ENCODE assay signal across 11 cellular contexts in genomic region chr2:64359176-64359891, GRCh38.
DNase-seq lines count a peak whose midpoint lies in the region; ATAC-seq, FAIRE-seq and TF ChIP-seq lines count a peak whose summit lies in the region.
"Had no signal": no experiment of that assay in that cellular context is flagged by ENCODE, and none has a peak within 500 bp of the region (broad histone marks: within the 10 kb centered on the region; RNA-seq: fewer than 3 reads in every experiment).

No MANE protein-coding gene starts in this region.

- H2AFZ ChIP-seq in PC-9 (no peak overlapping the region), mesenchymal stem cell (ENCODE audit: low read depth, low read length) (peak overlapping the region; percentile 67)
- H2AFZ ChIP-seq: neural progenitor cell had no signal

- POLR2A ChIA-PET in PC-9 (lab: Charles Lee; ENCODE audit: unreplicated experiment): interaction anchor here (0.6 kb wide), 1 partner anchor 94 kb away, joined by 3 read pairs; no protein-coding TSS in a partner anchor
- POLR2A ChIA-PET in naive thymus-derived CD8-positive, alpha-beta T cell (lab: Charles Lee): no interaction called here
- POLR2A ChIA-PET in GM10248 (lab: Yijun Ruan, JAX): no interaction called here

- peak overlapping the region; percentile 55 for H3K9ac ChIP-seq in mesenchymal stem cell (ENCODE audit: low read length)
- H3K9ac ChIP-seq: neural progenitor cell had no signal

- H2BK5ac ChIP-seq in mesenchymal stem cell (ENCODE audit: low read depth, low read length, poor library complexity, severe bottlenecking): no peak overlapping the region

- H3K27ac ChIP-seq in PC-9 (peak overlapping the region; percentile 94), mesenchymal stem cell (ENCODE audit: low read length, poor library complexity, severe bottlenecking) (no peak overlapping the region)
- H3K27ac ChIP-seq: neural progenitor cell had no signal

- no peaks in the 10 kb centered on the region for H3K79me1 ChIP-seq in mesenchymal stem cell (replicated peaks; ENCODE audit: low read length, poor library complexity, severe bottlenecking)

- H3K9me3 ChIP-seq in PC-9 (ENCODE audit: insufficient read depth, low read depth): no peaks in the 10 kb centered on the region
- no peaks in the 10 kb centered on the region for H3K9me3 ChIP-seq in mesenchymal stem cell (ENCODE audit: control insufficient read depth, low read length)

- H4K91ac ChIP-seq in mesenchymal stem cell (ENCODE audit: low read length): peak overlapping the region; percentile 66

- H3K18ac ChIP-seq in mesenchymal stem cell (ENCODE audit: low read depth in 1 of 2, low read length in 2 of 2): peak overlapping the region; percentile 33 to 82

- H3K27ac Mint-ChIP-seq in naive thymus-derived CD8-positive, alpha-beta T cell: peak overlapping the region in 1 of 10 donors; percentile 4
- no peak overlapping the region for H3K27ac Mint-ChIP-seq in activated T-helper 2 cell treated with anti-CD3 and anti-CD28 coated beads, Interferon-gamma antibody, Interleukin-2, Interleukin-4, amounts not matched to agents 10 μg/mL and 5 μg/mL and 100 μg/mL, durations not matched to agents 14 hours and 24 hours and 36 hours
- H3K27ac Mint-ChIP-seq: neural progenitor cell had no signal

- H3K4me2 ChIP-seq in PC-9: peak overlapping the region; percentile 77
- H3K4me2 ChIP-seq in mesenchymal stem cell (ENCODE audit: low read length, poor library complexity, severe bottlenecking): no peak overlapping the region
- H3K4me2 ChIP-seq: neural progenitor cell had no signal

- H3K4me3 ChIP-seq in PC-9: peak overlapping the region; percentile 29; the same call in 1 of the 2 replicates
- H3K4me3 ChIP-seq in mesenchymal stem cell (ENCODE audit: insufficient read depth in 1 of 2, low read depth in 1 of 2, low read length in 2 of 2): peak overlapping the region in 1 of 2 experiments; percentile 49
- H3K4me3 ChIP-seq: neural progenitor cell had no signal

- CTCF ChIA-PET in PC-9 (lab: Charles Lee): no interaction called here
- CTCF ChIA-PET in GM10248 (lab: Yijun Ruan, JAX): interaction anchor here (1.1 to 4.3 kb wide), 5 partner anchors 29 to 129 kb away, joined by 3 to 20 read pairs (median 3); no protein-coding TSS in a partner anchor

- H3K4me1 ChIP-seq in PC-9 (replicated peaks; ENCODE audit: insufficient read depth): peaks cover 72% of the 10 kb centered on the region
- H3K4me1 ChIP-seq in mesenchymal stem cell (ENCODE audit: control insufficient read depth, insufficient read depth, low read depth, low read length): peaks cover 26% of the 10 kb centered on the region

- no peak for TF ChIP-seq POLR2A in GM12891 (IDR thresholded peaks at IDR 0.05; ENCODE audit: low read depth, low read length)
- no peak for TF ChIP-seq POLR2A in H54 (IDR thresholded peaks at IDR 0.05; ENCODE audit: low read depth, low read length)

- no peaks in the 10 kb centered on the region for H3K36me3 Mint-ChIP-seq in naive thymus-derived CD8-positive, alpha-beta T cell
- no peaks in the 10 kb centered on the region for H3K36me3 Mint-ChIP-seq in activated T-helper 2 cell treated with anti-CD3 and anti-CD28 coated beads, Interferon-gamma antibody, Interleukin-2, Interleukin-4, amounts not matched to agents 10 μg/mL and 5 μg/mL and 100 μg/mL, durations not matched to agents 14 hours and 24 hours and 36 hours (ENCODE audit: low read depth)
- H3K36me3 Mint-ChIP-seq: neural progenitor cell had no signal

- H3F3A ChIP-seq in PC-9 (ENCODE audit: insufficient read depth, low read depth): peaks cover 58% of the 10 kb centered on the region

- BruUV-seq in PC-9 (replicated peaks; lab: Mats Ljungman, UMichigan): TSS peak; percentile 89

- TF ChIP-seq CTCF in PC-9 (conservative IDR thresholded peaks at IDR 0.05) (no peak), GM10248 (IDR thresholded peaks at IDR 0.05; ENCODE audit: control extremely low read depth, extremely low read depth, low read depth, missing control alignments) (no peak)

- DNase-seq in GM12891 (ENCODE audit: insufficient read length, low spot score) (no peak), H54 (ENCODE audit: insufficient read length, low spot score) (peak; percentile 29), PC-9 (no peak), mesenchymal stem cell (peak; percentile 16), GM10248 (ENCODE audit: extremely low spot score) (no peak)
- DNase-seq in naive thymus-derived CD8-positive, alpha-beta T cell: no peak
- no peak for DNase-seq in activated T-cell treated with anti-CD3 and anti-CD28 coated beads, Interleukin-2, amount 50 U/mL, for 48 hours
- no peak for DNase-seq in activated T-helper 2 cell treated with anti-CD3 and anti-CD28 coated beads, Interferon-gamma antibody, Interleukin-2, Interleukin-4, amounts not matched to agents 10 μg/mL and 5 μg/mL and 100 μg/mL, durations not matched to agents 14 hours and 24 hours and 36 hours (ENCODE audit: low spot score)
- DNase-seq: DMS 273 treated with DMSO at 0.1 percent for 48 hours, OCI-M1 had no signal

- peaks cover 6% of the 10 kb centered on the region; the same call in 1 of the 2 replicates for H3K9me2 ChIP-seq in PC-9 (ENCODE audit: insufficient read depth)

- FAIRE-seq in GM12891 (lab: Jason Lieb, UNC) (peak; percentile 71), H54 (lab: Jason Lieb, UNC) (no peak)

- no peak overlapping the region for H2BK15ac ChIP-seq in mesenchymal stem cell (ENCODE audit: low read depth, poor library complexity, severe bottlenecking)

- H3K4ac ChIP-seq in mesenchymal stem cell (ENCODE audit: low read depth in 1 of 2, low read length in 2 of 2): no peak overlapping the region

- intact Hi-C loops in PC-9 (cut with micrococcal nuclease; ENCODE audit: unreplicated experiment): no loop called here
- intact Hi-C loops in activated T-helper 2 cell treated with anti-CD3 and anti-CD28 coated beads, Interferon-gamma antibody, Interleukin-2, Interleukin-4, amounts not matched to agents 10 μg/mL and 5 μg/mL and 100 μg/mL, durations not matched to agents 14 hours and 24 hours and 36 hours (cut with micrococcal nuclease): no loop called here

- peak overlapping the region; percentile 50 for H4K8ac ChIP-seq in mesenchymal stem cell (ENCODE audit: low read length)

- H3K27me3 Mint-ChIP-seq in naive thymus-derived CD8-positive, alpha-beta T cell: peaks cover 11 to 44% (median 19%) of the 10 kb centered on the region in 5 donors
- H3K27me3 Mint-ChIP-seq in activated T-helper 2 cell treated with anti-CD3 and anti-CD28 coated beads, Interferon-gamma antibody, Interleukin-2, Interleukin-4, amounts not matched to agents 10 μg/mL and 5 μg/mL and 100 μg/mL, durations not matched to agents 14 hours and 24 hours and 36 hours (ENCODE audit: low read depth): peaks cover 38% of the 10 kb centered on the region

- WGBS in mesenchymal stem cell: 65% methylated on average over 4 of the region's 4 CpGs

- H3K14ac ChIP-seq in mesenchymal stem cell (ENCODE audit: low read length in 2 of 2): peak overlapping the region in 1 of 2 experiments; percentile 80

- H3K23ac ChIP-seq in mesenchymal stem cell (ENCODE audit: low read length in 2 of 2): no peak overlapping the region

- no peak for ATAC-seq in naive thymus-derived CD8-positive, alpha-beta T cell

- peaks cover 0 to 5% (median 2%) of the 10 kb centered on the region in 4 donors for H3K4me1 Mint-ChIP-seq in naive thymus-derived CD8-positive, alpha-beta T cell
- H3K4me1 Mint-ChIP-seq in activated T-helper 2 cell treated with anti-CD3 and anti-CD28 coated beads, Interferon-gamma antibody, Interleukin-2, Interleukin-4, amounts not matched to agents 10 μg/mL and 5 μg/mL and 100 μg/mL, durations not matched to agents 14 hours and 24 hours and 36 hours (ENCODE audit: low read depth): peaks cover 11% of the 10 kb centered on the region

- H3K36me3 ChIP-seq in PC-9 (ENCODE audit: low read depth): no peaks in the 10 kb centered on the region
- no peaks in the 10 kb centered on the region for H3K36me3 ChIP-seq in mesenchymal stem cell (ENCODE audit: control insufficient read depth in 1 of 2, insufficient read depth in 2 of 2, low read depth in 1 of 2, low read length in 2 of 2)
- H3K36me3 ChIP-seq: neural progenitor cell had no signal

- H3K79me2 ChIP-seq in PC-9 (ENCODE audit: low read depth): no peaks in the 10 kb centered on the region

- H3K4me3 Mint-ChIP-seq in naive thymus-derived CD8-positive, alpha-beta T cell: no peak overlapping the region
- H3K4me3 Mint-ChIP-seq in activated T-helper 2 cell treated with anti-CD3 and anti-CD28 coated beads, Interferon-gamma antibody, Interleukin-2, Interleukin-4, amounts not matched to agents 10 μg/mL and 5 μg/mL and 100 μg/mL, durations not matched to agents 14 hours and 24 hours and 36 hours (ENCODE audit: low read depth): no peak overlapping the region
- H3K4me3 Mint-ChIP-seq: neural progenitor cell had no signal

- H4K20me1 ChIP-seq in PC-9 (ENCODE audit: insufficient read depth): no peaks in the 10 kb centered on the region

- no peak overlapping the region for H2BK120ac ChIP-seq in mesenchymal stem cell (ENCODE audit: low read depth, low read length)

- no peaks in the 10 kb centered on the region for H3K9me3 Mint-ChIP-seq in naive thymus-derived CD8-positive, alpha-beta T cell
- H3K9me3 Mint-ChIP-seq in activated T-helper 2 cell treated with anti-CD3 and anti-CD28 coated beads, Interferon-gamma antibody, Interleukin-2, Interleukin-4, amounts not matched to agents 10 μg/mL and 5 μg/mL and 100 μg/mL, durations not matched to agents 14 hours and 24 hours and 36 hours: no peaks in the 10 kb centered on the region
- H3K9me3 Mint-ChIP-seq: neural progenitor cell had no signal

- peak overlapping the region; percentile 41 to 74 for H2BK12ac ChIP-seq in mesenchymal stem cell (ENCODE audit: low read length in 2 of 2)

- H3K27me3 ChIP-seq in PC-9 (ENCODE audit: insufficient read depth, low read depth): no peaks in the 10 kb centered on the region
- H3K27me3 ChIP-seq in mesenchymal stem cell (ENCODE audit: control insufficient read depth in 1 of 2, insufficient read depth in 1 of 2, low read length in 2 of 2): peaks cover 29 to 31% of the 10 kb centered on the region in 2 experiments
- H3K27me3 ChIP-seq: neural progenitor cell had no signal

- H2AK5ac ChIP-seq in mesenchymal stem cell (ENCODE audit: low read length, severe bottlenecking): no peak overlapping the region

TF ChIP-seq in GM12891, 5 proteins besides CTCF, POLR2A, EP300 and RAD21:
- TF ChIP-seq TAF1 (IDR thresholded peaks at IDR 0.05; ENCODE audit: low read depth, low read length) (no peak), SPI1 (IDR thresholded peaks at IDR 0.05; ENCODE audit: low read depth, low read length) (no peak), POLR2AphosphoS5 (IDR thresholded peaks at IDR 0.05; ENCODE audit: low read depth, low read length) (no peak), POU2F2 (IDR thresholded peaks at IDR 0.05; ENCODE audit: low read depth, low read length) (no peak), PAX5 (IDR thresholded peaks at IDR 0.05; ENCODE audit: insufficient read depth, low read length, severe bottlenecking) (no peak)

Comparison
In these comparisons a context has a peak if more than half of its experiments do, and no peak if none do; other contexts are left out.
1. DNase-seq: peak in H54 (single experiment) and mesenchymal stem cell (single experiment); none in GM12891 (single experiment), PC-9 (0 of 2), naive thymus-derived CD8-positive, alpha-beta T cell (0 of 10), GM10248 (single experiment), activated T-cell treated with anti-CD3 and anti-CD28 coated beads, Interleukin-2, amount 50 U/mL, for 48 hours (0 of 2) and activated T-helper 2 cell treated with anti-CD3 and anti-CD28 coated beads, Interferon-gamma antibody, Interleukin-2, Interleukin-4, amounts not matched to agents 10 μg/mL and 5 μg/mL and 100 μg/mL, durations not matched to agents 14 hours and 24 hours and 36 hours (single experiment).